Comparison of ENCODE assay signal across 1 cellular context in the genomic region with DNA sequence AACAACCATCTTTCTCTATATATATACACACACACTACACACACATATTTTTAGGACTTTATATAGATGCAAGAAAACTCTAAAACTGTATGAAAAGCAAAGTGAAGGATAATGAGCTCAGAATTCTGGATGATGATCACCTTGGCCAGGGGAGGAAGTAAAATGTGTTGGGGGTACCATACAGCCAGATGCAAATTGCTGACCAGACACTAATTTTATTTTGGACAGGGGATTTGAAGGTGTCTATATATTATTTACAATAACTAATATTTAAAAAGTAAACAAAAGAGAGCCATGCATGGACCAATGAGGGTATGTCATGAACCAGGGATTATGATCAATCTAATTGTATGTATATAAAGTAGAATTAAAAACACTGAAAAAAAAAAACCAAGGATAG.
TF ChIP-seq lines count a peak whose summit lies in the region.

No MANE protein-coding gene starts in this region.

TF ChIP-seq in HepG2, 621 proteins besides CTCF, POLR2A, EP300 and RAD21:
- TF ChIP-seq MAFK (conservative IDR thresholded peaks at IDR 0.05 in 1 of 2, IDR thresholded peaks at IDR 0.05 in 1 of 2; ENCODE audit: low read length in 2 of 2) (peak; percentile 91 to 96), PCBP1 (IDR thresholded peaks at IDR 0.05; ENCODE audit: borderline replicate concordance, low read depth, low read length) (no peak), MAFF (IDR thresholded peaks at IDR 0.05; ENCODE audit: low read depth, low read length) (peak; percentile 90), YEATS4 (CRISPR knock-in tag; IDR thresholded peaks at IDR 0.05; ENCODE audit: borderline replicate concordance) (no peak)
- TF ChIP-seq, protein P1, sequence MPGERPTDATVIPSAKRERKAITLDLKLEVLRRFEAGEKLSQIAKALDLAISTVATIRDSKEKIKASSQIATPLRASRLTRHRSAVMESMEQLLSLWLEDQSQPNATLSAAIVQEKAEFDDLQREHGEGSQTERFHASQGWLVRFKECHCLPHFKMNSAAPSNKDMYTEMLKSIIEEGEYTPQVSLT (CRISPR knock-in tag; IDR thresholded peaks at IDR 0.05; ENCODE audit: borderline replicate concordance, low read depth) = no peak
